In the genomic region with DNA sequence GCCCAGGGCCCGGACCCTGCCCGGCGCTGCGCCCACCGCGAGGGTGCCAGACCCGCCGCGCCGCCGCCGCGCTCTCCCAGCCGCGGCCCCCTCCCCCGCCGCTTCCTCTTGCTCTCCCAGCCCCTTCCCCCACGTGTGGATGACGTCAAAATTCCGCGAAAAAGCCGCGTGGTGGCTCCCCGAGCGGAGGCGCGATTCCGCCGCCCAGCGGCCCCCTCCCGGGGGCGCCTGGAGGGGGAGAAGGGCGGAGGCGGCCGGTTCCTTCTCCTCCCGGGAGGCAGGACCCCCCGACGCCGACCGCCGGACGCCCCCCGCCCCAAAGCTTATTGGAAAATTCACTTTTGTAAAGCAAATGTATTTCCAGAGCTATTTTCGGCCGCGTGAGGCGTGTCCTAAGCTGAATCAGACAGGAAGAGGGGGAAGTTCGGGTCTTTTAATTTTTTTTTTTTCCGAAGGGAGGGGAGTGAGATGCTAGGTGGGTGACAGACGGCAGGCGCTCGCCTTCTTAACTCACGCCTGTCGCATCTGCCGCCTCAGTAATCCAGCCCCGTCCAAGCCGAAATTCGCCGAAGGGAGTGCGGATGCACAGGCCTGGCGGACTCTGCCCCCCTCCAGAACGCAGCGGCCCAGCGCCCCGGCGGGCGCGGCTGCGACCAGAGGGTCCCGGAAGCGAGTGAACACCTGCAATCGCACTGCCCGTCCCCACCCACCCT, we compare ENCODE assay signal across 3 cellular contexts.
TF ChIP-seq lines count a peak whose summit lies in the region.

No MANE protein-coding gene starts in this region.

TF ChIP-seq in SK-N-SH, 30 proteins besides CTCF, POLR2A, EP300 and RAD21 (continued from another document):
- 0 out of 2 replicates have a peak, but pooled peaks have one; percentile 44 for TF ChIP-seq MAX (IDR thresholded peaks at IDR 0.05; ENCODE audit: low read depth)
- TF ChIP-seq CHD2 (IDR thresholded peaks at IDR 0.05; ENCODE audit: low read length, partially characterized antibody): no peak

TF ChIP-seq in SK-N-SH treated with all-trans-retinoic acid at 6 μM for 48 hours, 23 proteins besides CTCF, POLR2A, EP300 and RAD21 (continued from another document):
- TF ChIP-seq POU6F1 (CRISPR knock-in tag; IDR thresholded peaks at IDR 0.05; ENCODE audit: borderline replicate concordance, low read depth) (no peak), ZFP30 (CRISPR knock-in tag; IDR thresholded peaks at IDR 0.05) (no peak), SNAI2 (CRISPR knock-in tag; IDR thresholded peaks at IDR 0.05) (no peak), RARB (CRISPR knock-in tag; IDR thresholded peaks at IDR 0.05) (no peak), TOX (CRISPR knock-in tag; IDR thresholded peaks at IDR 0.05; ENCODE audit: borderline replicate concordance) (no peak), ZC3H10 (CRISPR knock-in tag; IDR thresholded peaks at IDR 0.05) (no peak), CSDC2 (CRISPR knock-in tag; IDR thresholded peaks at IDR 0.05) (no peak), BACH2 (CRISPR knock-in tag; IDR thresholded peaks at IDR 0.05; ENCODE audit: borderline replicate concordance) (no peak), ESRRG (CRISPR knock-in tag; IDR thresholded peaks at IDR 0.05) (no peak), ZNF8 (CRISPR knock-in tag; IDR thresholded peaks at IDR 0.05) (no peak)

TF ChIP-seq in neural cell, 6 proteins besides CTCF, POLR2A, EP300 and RAD21 (continued from another document):
- no peak for TF ChIP-seq REST (IDR thresholded peaks at IDR 0.05; ENCODE audit: borderline replicate concordance)
- TF ChIP-seq EZH2 (IDR thresholded peaks at IDR 0.05; ENCODE audit: borderline replicate concordance, insufficient read depth, low read length, poor library complexity, severe bottlenecking): no peak
- no peak for TF ChIP-seq SMC3 (conservative IDR thresholded peaks at IDR 0.05; ENCODE audit: poor library complexity)
- peak; percentile 69 for TF ChIP-seq MXI1 (conservative IDR thresholded peaks at IDR 0.05; ENCODE audit: poor library complexity, severe bottlenecking)
